27 cellular contexts compared by ENCODE assay signal in genomic region chr21:44261191-44261631, GRCh38. TPM values are rescaled to one million over a fixed set of nuclear protein-coding genes. Genes with fewer than 3 reads are reported as not detected.
A peak's percentile ranks its signal among the peaks of the same experiment; 100 is the strongest.
DNase-seq lines count a peak whose midpoint lies in the region; ATAC-seq and TF ChIP-seq lines count a peak whose summit lies in the region.
"Had no signal": no experiment of that assay in that cellular context is flagged by ENCODE, and none has a peak within 500 bp of the region (broad histone marks: within the 10 kb centered on the region; RNA-seq: fewer than 3 reads in every experiment).

No MANE protein-coding gene starts in this region.

- no peaks in the 10 kb centered on the region for H3K36me3 Mint-ChIP-seq in endodermal cell (ENCODE audit: low read depth)

- no peaks in the 10 kb centered on the region for H3K36me3 ChIP-seq in endodermal cell (ENCODE audit: control insufficient read depth, insufficient read depth, low read length)
- no peaks in the 10 kb centered on the region for H3K36me3 ChIP-seq in osteoblast (ENCODE audit: insufficient read depth, low read length)
- H3K36me3 ChIP-seq in aorta (ENCODE audit: control insufficient read depth in 1 of 2, insufficient read depth in 2 of 2, low read length in 1 of 2), result no peaks in the 10 kb centered on the region
- H3K36me3 ChIP-seq in MG63, result no peaks in the 10 kb centered on the region

- TF ChIP-seq CTCF in endodermal cell (conservative IDR thresholded peaks at IDR 0.05) (no peak), osteoblast (IDR thresholded peaks at IDR 0.05; ENCODE audit: extremely low read depth, low read depth, low read length) (no peak)

- intact Hi-C loops in left cardiac atrium (cut with DNase I) (no loop called here), Right ventricle myocardium inferior (cut with DNase I) (no loop called here), aorta (cut with DNase I) (no loop called here)

- H3K4me1 ChIP-seq in endodermal cell (ENCODE audit: control insufficient read depth, insufficient read depth, low read length), result peaks cover 8% of the 10 kb centered on the region
- H3K4me1 ChIP-seq in osteoblast (ENCODE audit: insufficient read depth, low read length), result no peaks in the 10 kb centered on the region
- H3K4me1 ChIP-seq in aorta (ENCODE audit: control insufficient read depth in 1 of 2, insufficient read depth in 2 of 2, low read length in 2 of 2), result no peaks in the 10 kb centered on the region

- DNase-seq in left cardiac atrium (peak; percentile 14), Right ventricle myocardium inferior (ENCODE audit: missing footprints) (no peak), endodermal cell (peak; percentile 48), osteoblast (ENCODE audit: insufficient read length, low spot score, missing footprints) (peak; percentile 59), aorta (peak; percentile 42 to 57), MG63 (no peak), hepatic stellate cell (ENCODE audit: low spot score) (no peak)
- DNase-seq: 8988T, AML-193, EL, GF-D8, GOT3, IMR-90, MV-4-11, NCI-H1105 treated with DMSO at 0.1 percent for 48 hours, NCI-H1694, NCI-H2081, NCI-H2171, NCI-H345, NCI-H526, OCI-M1, SHP77 had no signal

- no peak overlapping the region for H2AFZ ChIP-seq in osteoblast (ENCODE audit: low read length)

- no peaks in the 10 kb centered on the region for H3K27me3 Mint-ChIP-seq in endodermal cell (ENCODE audit: insufficient read depth)

- no peaks in the 10 kb centered on the region for H3K9me3 ChIP-seq in endodermal cell (ENCODE audit: control insufficient read depth, low read length)
- no peaks in the 10 kb centered on the region for H3K9me3 ChIP-seq in osteoblast (ENCODE audit: low read depth, low read length)
- peaks cover 2% of the 10 kb centered on the region for H3K9me3 ChIP-seq in aorta (ENCODE audit: control insufficient read depth, low read length)
- no peaks in the 10 kb centered on the region for H3K9me3 ChIP-seq in MG63

- no peaks in the 10 kb centered on the region for H3K79me2 ChIP-seq in osteoblast (ENCODE audit: insufficient read depth, low read length)

- WGBS in endodermal cell (ENCODE audit: insufficient coverage in 1 of 2, insufficient read length in 1 of 2), 2 experiments, result 92 to 95% methylated on average over 6 to 11 of the region's 11 CpGs
- 89 to 95% methylated on average over 11 of the region's 11 CpGs for WGBS in aorta, 2 donors

- ATAC-seq in left cardiac atrium (no peak), Right ventricle myocardium inferior (no peak), aorta (ENCODE audit: low FRiP score) (no peak), HG03095 (IDR thresholded peaks at IDR 0.05; ENCODE audit: unreplicated experiment) (no peak)

- no peaks in the 10 kb centered on the region for H4K20me1 ChIP-seq in osteoblast (ENCODE audit: insufficient read depth, low read length)

- no peak overlapping the region for H3K9ac ChIP-seq in endodermal cell (ENCODE audit: extremely low read depth, low read length, poor library complexity, severe bottlenecking)

- H3K4me2 ChIP-seq in osteoblast (ENCODE audit: insufficient read depth, low read length), result no peak overlapping the region

- H3K4me1 Mint-ChIP-seq in endodermal cell, result peaks cover 5% of the 10 kb centered on the region

- H3K27ac ChIP-seq in endodermal cell (ENCODE audit: low read depth, low read length) (no peak overlapping the region), osteoblast (ENCODE audit: low read depth, low read length) (no peak overlapping the region), aorta (ENCODE audit: low read depth in 1 of 2, low read length in 2 of 2) (no peak overlapping the region)
- H3K27ac ChIP-seq: C4-2B, HL-60 had no signal

- H3K4me3 ChIP-seq in endodermal cell (ENCODE audit: low read length) (no peak overlapping the region), osteoblast (ENCODE audit: insufficient read depth, low read length) (no peak overlapping the region), aorta (ENCODE audit: low read length in 2 of 2) (no peak overlapping the region), MG63 (no peak overlapping the region)

- H3K4me3 Mint-ChIP-seq in endodermal cell, result no peak overlapping the region

- H3K27ac Mint-ChIP-seq in endodermal cell, result no peak overlapping the region

- no peaks in the 10 kb centered on the region for H3K27me3 ChIP-seq in endodermal cell (ENCODE audit: control insufficient read depth, insufficient read depth, low read length, poor library complexity, severe bottlenecking)
- H3K27me3 ChIP-seq in osteoblast (ENCODE audit: insufficient read depth, low read length), result peaks cover 2% of the 10 kb centered on the region
- no peaks in the 10 kb centered on the region for H3K27me3 ChIP-seq in aorta (ENCODE audit: control insufficient read depth in 1 of 2, insufficient read depth in 2 of 2, low read length in 1 of 2)
- no peaks in the 10 kb centered on the region for H3K27me3 ChIP-seq in MG63

- no peaks in the 10 kb centered on the region for H3K9me3 Mint-ChIP-seq in endodermal cell

RNA-seq across cellular contexts. Expression of gene DNMT3L, which starts 0.5 kb away (rescaled TPM):
- not detected for total RNA-seq in left cardiac atrium
- total RNA-seq in Right ventricle myocardium inferior, result not detected
- 1 to 10 TPM in 1 of 2 donors, not detected in 1; 1.3 TPM for total RNA-seq in endodermal cell
- polyA plus RNA-seq in endodermal cell (2013, experiment 1 of 2), result 0.53 TPM
- polyA plus RNA-seq in endodermal cell (2013, experiment 2 of 2), result not detected
- total RNA-seq in osteoblast, result not detected in 2 replicates
- not detected for total RNA-seq in aorta
- polyA plus RNA-seq in aorta, result not detected
- total RNA-seq in MG63 (2014; rRNA removed; shearing (Covaris generic); ENCODE audit: low replicate concordance), result not detected in 2 replicates
- total RNA-seq: HT-29, IMR-90 had no signal
- polyA plus RNA-seq: AG04450, IMR-90 had no signal

RNA-seq across cellular contexts. Expression of gene ICOSLG, which starts 20.5 kb away (rescaled TPM):
- 1 to 10 TPM; 6.1 to 6.4 TPM for total RNA-seq in left cardiac atrium
- 4.9 TPM for total RNA-seq in Right ventricle myocardium inferior
- total RNA-seq in endodermal cell, result 1 to 10 TPM; 5.3 to 5.8 TPM
- 1.9 TPM for polyA plus RNA-seq in endodermal cell (2013, experiment 1 of 2)
- 1.1 TPM for polyA plus RNA-seq in endodermal cell (2013, experiment 2 of 2)
- total RNA-seq in osteoblast, result 0.29 TPM in 1 of 2 replicates, not detected in the other
- 1 to 10 TPM; 3.1 to 3.9 TPM for total RNA-seq in aorta
- polyA plus RNA-seq in aorta, result under 1 TPM; 0.56 to 0.63 TPM
- 0.10 and 0.30 TPM in 2 replicates for total RNA-seq in MG63 (2014; rRNA removed; shearing (Covaris generic); ENCODE audit: low replicate concordance)
- polyA plus RNA-seq: AG04450 had no signal

RNA-seq across cellular contexts. Expression of gene AIRE, which starts 24.5 kb away (rescaled TPM):
- under 1 TPM in 1 of 2 donors, not detected in 1; 0.08 TPM for total RNA-seq in left cardiac atrium
- total RNA-seq in Right ventricle myocardium inferior, result not detected
- 1 to 10 TPM; 1.2 to 2.7 TPM for total RNA-seq in endodermal cell
- polyA plus RNA-seq in endodermal cell (2013, experiment 1 of 2), result 0.57 TPM
- polyA plus RNA-seq in endodermal cell (2013, experiment 2 of 2), result 0.46 TPM
- total RNA-seq in osteoblast, result not detected in 2 replicates
- total RNA-seq in aorta, result under 1 TPM in 1 of 2 donors, not detected in 1; 0.19 TPM
- not detected for polyA plus RNA-seq in aorta
- not detected in 2 replicates for total RNA-seq in MG63 (2014; rRNA removed; shearing (Covaris generic); ENCODE audit: low replicate concordance)
- total RNA-seq: HT-29, IMR-90 had no signal
- polyA plus RNA-seq: AG04450 had no signal

RNA-seq across cellular contexts. Expression of gene PFKL, which starts 38.6 kb away (rescaled TPM):
- total RNA-seq in left cardiac atrium (10 to 100 TPM; 58.8 to 67.2 TPM), Right ventricle myocardium inferior (52.5 TPM), endodermal cell (100 to 1,000 TPM; 195 to 198 TPM), osteoblast (93.1 and 114 TPM in 2 replicates), aorta (100 to 1,000 TPM in 1 of 2 donors, 10 to 100 TPM in 1; 95.1 to 115 TPM)
- 97.2 TPM for polyA plus RNA-seq in endodermal cell (2013, experiment 1 of 2)
- 95.3 TPM for polyA plus RNA-seq in endodermal cell (2013, experiment 2 of 2)
- 100 to 1,000 TPM in 1 of 2 donors, 10 to 100 TPM in 1; 48.0 to 110 TPM for polyA plus RNA-seq in aorta
- total RNA-seq in MG63 (2014; rRNA removed; shearing (Covaris generic); ENCODE audit: low replicate concordance), result 111 and 175 TPM in 2 replicates

Comparison
In these comparisons a context has a peak if more than half of its experiments do, and no peak if none do; other contexts are left out.
1. DNase-seq: peak in left cardiac atrium (single experiment), endodermal cell (single experiment), osteoblast (single experiment) and aorta (2 of 2); none in Right ventricle myocardium inferior (single experiment), MG63 (single experiment) and hepatic stellate cell (single experiment).